9 cellular contexts compared by ENCODE assay signal in the genomic region with DNA sequence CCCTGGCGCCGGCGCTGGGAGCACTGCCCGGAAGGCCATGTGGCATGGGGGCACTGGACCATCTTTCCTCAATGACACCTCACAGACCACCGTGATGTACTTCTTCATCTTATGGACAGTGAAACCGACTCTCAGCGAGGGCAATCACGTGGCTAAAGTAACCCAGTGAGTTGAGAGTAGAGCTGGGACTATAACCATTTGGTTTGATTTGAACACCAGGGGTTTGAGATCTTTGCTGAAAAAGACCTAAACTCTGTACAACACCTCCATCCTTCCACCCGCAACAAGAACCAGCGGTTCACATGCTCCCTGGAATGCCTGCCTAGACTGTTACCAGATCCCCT. TPM values are rescaled to one million over a fixed set of nuclear protein-coding genes. Genes with fewer than 3 reads are reported as not detected.
DNase-seq lines count a peak whose midpoint lies in the region; ATAC-seq and TF ChIP-seq lines count a peak whose summit lies in the region.
"Had no signal": no experiment of that assay in that cellular context is flagged by ENCODE, and none has a peak within 500 bp of the region (broad histone marks: within the 10 kb centered on the region; RNA-seq: fewer than 3 reads in every experiment).

No MANE protein-coding gene starts in this region.

- POLR2A ChIA-PET in PC-3 (lab: Charles Lee; ENCODE audit: unreplicated experiment): no interaction called here

- no TSS peak for BruUV-seq in PC-3 (replicated peaks; lab: Mats Ljungman, UMichigan)

- H3K27me3 ChIP-seq in PC-3 (ENCODE audit: low read length) (no peaks in the 10 kb centered on the region), esophagus squamous epithelium (peaks cover 0 to 23% (median 0%) of the 10 kb centered on the region in 4 donors), gastrocnemius medialis (peaks cover 29 to 42% (median 40%) of the 10 kb centered on the region in 3 donors)

- H3K4me1 ChIP-seq in PC-3 (ENCODE audit: insufficient read depth, low read length): peaks cover 10% of the 10 kb centered on the region
- H3K4me1 ChIP-seq in esophagus squamous epithelium: peaks cover 7 to 20% (median 15%) of the 10 kb centered on the region in 3 donors
- peaks cover 12 to 14% of the 10 kb centered on the region in 2 donors for H3K4me1 ChIP-seq in gastrocnemius medialis

- in situ Hi-C loops in gastrocnemius medialis (cut with MboI; ENCODE audit: low sequenced_read_pairs in 4 of 4): no loop called here

- H3K9ac ChIP-seq in PC-3 (ENCODE audit: low read length): no peak overlapping the region

- H3K9me3 ChIP-seq in PC-3 (ENCODE audit: low read length) (no peaks in the 10 kb centered on the region), esophagus squamous epithelium (no peaks in the 10 kb centered on the region), gastrocnemius medialis (no peaks in the 10 kb centered on the region)

- CTCF ChIA-PET in PC-3 (lab: Charles Lee): interaction anchor here (1.5 kb wide), 1 partner anchor 137 kb away, joined by 5 read pairs; no protein-coding TSS in a partner anchor

- H3K36me3 ChIP-seq in PC-3 (ENCODE audit: low read depth, low read length) (no peaks in the 10 kb centered on the region), esophagus squamous epithelium (no peaks in the 10 kb centered on the region), gastrocnemius medialis (no peaks in the 10 kb centered on the region)

- no peak for TF ChIP-seq CTCF in PC-3 (conservative IDR thresholded peaks at IDR 0.05; ENCODE audit: low read depth, low read length)
- TF ChIP-seq CTCF in esophagus squamous epithelium (IDR thresholded peaks at IDR 0.05): no peak
- no peak for TF ChIP-seq CTCF in gastrocnemius medialis (IDR thresholded peaks at IDR 0.05 in 4 of 5, conservative IDR thresholded peaks at IDR 0.05 in 1 of 5)

- no peaks in the 10 kb centered on the region for H4K20me1 ChIP-seq in PC-3 (ENCODE audit: low read length)

- no peaks in the 10 kb centered on the region for H3F3A ChIP-seq in PC-3 (ENCODE audit: low read length, unreplicated experiment)

- peak overlapping the region; percentile 100 for H3K4me2 ChIP-seq in PC-3 (ENCODE audit: low read length)

- no peaks in the 10 kb centered on the region for H3K79me2 ChIP-seq in PC-3 (ENCODE audit: low read length)

- peak overlapping the region; percentile 100; the same call in 1 of the 2 replicates for H2AFZ ChIP-seq in PC-3 (ENCODE audit: low read length)

- WGBS in esophagus squamous epithelium, 2 donors: 39 to 42% methylated on average over 10 of the region's 10 CpGs

- H3K27ac ChIP-seq in PC-3 (ENCODE audit: low read length) (no peak overlapping the region), esophagus squamous epithelium (no peak overlapping the region), gastrocnemius medialis (no peak overlapping the region)

- no peaks in the 10 kb centered on the region for H3K9me2 ChIP-seq in PC-3 (replicated peaks; ENCODE audit: low read length)

- DNase-seq in NCI-H524 (lab: John Stamatoyannopoulos, UW) (peak; percentile 21 to 53), NCI-H524 treated with DMSO at 0.1 percent for 48 hours (lab: John Stamatoyannopoulos, UW) (no peak), PC-3 (no peak), esophagus squamous epithelium (lab: John Stamatoyannopoulos, UW) (no peak), gastrocnemius medialis (no peak), posterior vena cava (ENCODE audit: low spot score) (no peak), OCI-M2 (lab: John Stamatoyannopoulos, UW; ENCODE audit: unreplicated experiment) (no peak), NCI-H2107 treated with DMSO at 0.1 percent for 48 hours (lab: John Stamatoyannopoulos, UW; ENCODE audit: unreplicated experiment) (no peak)
- DNase-seq: activated CD8-positive, alpha-beta memory T cell treated with anti-CD3 and anti-CD28 coated beads, Interleukin-2, amount 50 U/mL, for 4 hours had no signal

- TF ChIP-seq POLR2A in esophagus squamous epithelium (IDR thresholded peaks at IDR 0.05) (no peak), gastrocnemius medialis (IDR thresholded peaks at IDR 0.05) (no peak)

- no peak for ATAC-seq in PC-3
- ATAC-seq in gastrocnemius medialis: no peak

- H3K4me3 ChIP-seq in PC-3 (ENCODE audit: low read length): peak overlapping the region; percentile 82
- H3K4me3 ChIP-seq in esophagus squamous epithelium: peak overlapping the region in 3 of 4 donors; percentile 56 to 66 (median 65)
- H3K4me3 ChIP-seq in gastrocnemius medialis: peak overlapping the region in 3 of 4 donors; percentile 59 to 66 (median 59)

- intact Hi-C loops in PC-3 (cut with micrococcal nuclease): no loop called here
- intact Hi-C loops in esophagus squamous epithelium (cut with DNase I): no loop called here
- intact Hi-C loops in gastrocnemius medialis (cut with DNase I; ENCODE audit: low total_unique reads): no loop called here
- intact Hi-C loops in posterior vena cava (cut with DNase I): no loop called here

RNA-seq across cellular contexts. Expression of a gene that starts 3.3 kb away (rescaled TPM):
- total RNA-seq in PC-3 (2014; rRNA removed): 3.1 and 7.1 TPM in 2 replicates
- under 1 TPM in 3 of 4 donors, not detected in 1; 0.26 to 0.76 (median 0.70) TPM for total RNA-seq in esophagus squamous epithelium
- total RNA-seq in gastrocnemius medialis: under 1 TPM in 1 of 4 donors, not detected in 3; 0.33 TPM
- total RNA-seq in posterior vena cava: 1 to 10 TPM; 1.4 to 2.0 TPM

RNA-seq across cellular contexts. Expression of a gene that starts 22.5 kb away (rescaled TPM):
- total RNA-seq in PC-3 (2014; rRNA removed) (16.3 and 22.6 TPM in 2 replicates), esophagus squamous epithelium (10 to 100 TPM in 1 of 4 donors, 1 to 10 TPM in 2, under 1 TPM in 1; 0.35 to 17.4 (median 3.2) TPM), gastrocnemius medialis (under 1 TPM in 3 of 4 donors, not detected in 1; 0.10 to 0.47 (median 0.23) TPM), posterior vena cava (under 1 TPM; 0.43 to 0.69 TPM)

RNA-seq across cellular contexts. Expression of a gene that starts 41.1 kb away (rescaled TPM):
- total RNA-seq in PC-3 (2014; rRNA removed) (400 and 465 TPM in 2 replicates), esophagus squamous epithelium (1,000 to 10,000 TPM in 1 of 4 donors, 100 to 1,000 TPM in 3; 428 to 1,204 (median 642) TPM), gastrocnemius medialis (100 to 1,000 TPM in 2 of 4 donors, 10 to 100 TPM in 2; 64.2 to 111 (median 87.1) TPM), posterior vena cava (100 to 1,000 TPM; 149 to 261 TPM)

Comparison
In these comparisons a context has a peak if more than half of its experiments do, and no peak if none do; other contexts are left out.
1. DNase-seq: peak in NCI-H524 (2 of 2); none in NCI-H524 treated with DMSO at 0.1 percent for 48 hours (single experiment), PC-3 (single experiment), esophagus squamous epithelium (single experiment), gastrocnemius medialis (0 of 2), posterior vena cava (single experiment), OCI-M2 (single experiment) and NCI-H2107 treated with DMSO at 0.1 percent for 48 hours (single experiment).
2. Peak in every context shown above with its lines, with median percentiles within 50 percentile points of each other: H3K4me3 ChIP-seq.